ENCODE assay signal across 9 cellular contexts in genomic region chr2:203225423-203226039, GRCh38. TPM values are rescaled to one million over a fixed set of nuclear protein-coding genes. Genes with fewer than 3 reads are reported as not detected.
DNase-seq lines count a peak whose midpoint lies in the region; ATAC-seq, FAIRE-seq and TF ChIP-seq lines count a peak whose summit lies in the region.
"Had no signal": no experiment of that assay in that cellular context is flagged by ENCODE, and none has a peak within 500 bp of the region (broad histone marks: within the 10 kb centered on the region; RNA-seq: fewer than 3 reads in every experiment).

No MANE protein-coding gene starts in this region.

- H3K27ac Mint-ChIP-seq in activated CD8-positive, alpha-beta T cell treated with anti-CD3 and anti-CD28 coated beads for 36 hours, result no peak overlapping the region

- TF ChIP-seq POLR2A in GM12891 (IDR thresholded peaks at IDR 0.05; ENCODE audit: low read depth, low read length), result no peak

- DNase-seq in A673 (ENCODE audit: low spot score) (peak; percentile 37), GM12891 (ENCODE audit: insufficient read length, low spot score) (no peak), LNCaP clone FGC (ENCODE audit: low read depth) (no peak), glomerular visceral epithelial cell (ENCODE audit: extremely low spot score) (peak; percentile 42), posterior vena cava (ENCODE audit: low spot score) (no peak)
- DNase-seq in activated CD8-positive, alpha-beta T cell treated with anti-CD3 and anti-CD28 coated beads for 36 hours, result peak; percentile 45
- DNase-seq in stimulated activated CD4-positive, alpha-beta T cell treated with anti-CD3 and anti-CD28 coated beads, Interleukin-4, amount 100 ng/mL, for 1 hour, result peak; percentile 33

- TF ChIP-seq CTCF in A673 (conservative IDR thresholded peaks at IDR 0.05; ENCODE audit: low read depth, low read length) (peak; percentile 70), LNCaP clone FGC (IDR thresholded peaks at IDR 0.05; ENCODE audit: control insufficient read depth, extremely low read depth, insufficient read depth) (peak; percentile 56)
- TF ChIP-seq CTCF in activated CD8-positive, alpha-beta T cell treated with anti-CD3 and anti-CD28 coated beads for 36 hours (IDR thresholded peaks at IDR 0.05), result peak; percentile 80

- H3K4me3 Mint-ChIP-seq in activated CD8-positive, alpha-beta T cell treated with anti-CD3 and anti-CD28 coated beads for 36 hours, result no peak overlapping the region

- intact Hi-C loops in A673 (cut with micrococcal nuclease; ENCODE audit: unreplicated experiment) (loop anchor here (10.0 kb wide), 2 partner anchors 429 to 589 kb away; no protein-coding TSS in a partner anchor), posterior vena cava (cut with DNase I) (no loop called here)
- intact Hi-C loops in activated CD8-positive, alpha-beta T cell treated with anti-CD3 and anti-CD28 coated beads for 36 hours (cut with micrococcal nuclease), result loop anchor here (5.0 kb wide), 1 partner anchor 227 kb away; no protein-coding TSS in a partner anchor

- no peaks in the 10 kb centered on the region for H3K27me3 ChIP-seq in A673 (replicated peaks; ENCODE audit: insufficient read depth, low read depth, low read length, poor library complexity)

- CTCF ChIA-PET in A673 (lab: Charles Lee), result interaction anchor here (0.6 kb wide), 2 partner anchors 12 to 428 kb away, joined by 3 read pairs; no protein-coding TSS in a partner anchor
- CTCF ChIA-PET in activated CD8-positive, alpha-beta T cell treated with anti-CD3 and anti-CD28 coated beads for 36 hours (lab: Charles Lee), result interaction anchor here (0.7 to 3.9 kb wide), 14 partner anchors 10 to 591 kb away, joined by 3 to 23 read pairs (median 3); partner anchors contain the start of gene CYP20A1

- no peaks in the 10 kb centered on the region for H3K36me3 Mint-ChIP-seq in activated CD8-positive, alpha-beta T cell treated with anti-CD3 and anti-CD28 coated beads for 36 hours (ENCODE audit: low read depth)

- BruUV-seq in A673 (replicated peaks; lab: Mats Ljungman, UMichigan), result no TSS peak

- H3K27ac ChIP-seq in A673 (ENCODE audit: low read depth, low read length, poor library complexity, severe bottlenecking), result no peak overlapping the region
- H3K27ac ChIP-seq: epithelial cell of prostate had no signal

- H3K4me1 ChIP-seq in A673 (ENCODE audit: insufficient read depth, low read length, poor library complexity, severe bottlenecking), result no peaks in the 10 kb centered on the region

- peak; percentile 72 for FAIRE-seq in GM12891 (lab: Jason Lieb, UNC)

- H3K4me1 Mint-ChIP-seq in activated CD8-positive, alpha-beta T cell treated with anti-CD3 and anti-CD28 coated beads for 36 hours (ENCODE audit: low read depth), result no peaks in the 10 kb centered on the region

- no peaks in the 10 kb centered on the region for H3K27me3 Mint-ChIP-seq in activated CD8-positive, alpha-beta T cell treated with anti-CD3 and anti-CD28 coated beads for 36 hours

- no peak overlapping the region for H3K4me3 ChIP-seq in A673 (ENCODE audit: low read depth, low read length, poor library complexity, severe bottlenecking)
- no peak overlapping the region for H3K4me3 ChIP-seq in LNCaP clone FGC (ENCODE audit: low read depth, low read length)

- H3K9me3 ChIP-seq in A673 (ENCODE audit: low read depth, low read length, poor library complexity, severe bottlenecking), result no peaks in the 10 kb centered on the region

- peak; percentile 94 for ATAC-seq in activated CD8-positive, alpha-beta T cell treated with anti-CD3 and anti-CD28 coated beads for 36 hours
- no peak for ATAC-seq in HG03097 (IDR thresholded peaks at IDR 0.05; ENCODE audit: low FRiP score, unreplicated experiment)

- H3K9me3 Mint-ChIP-seq in activated CD8-positive, alpha-beta T cell treated with anti-CD3 and anti-CD28 coated beads for 36 hours, result peaks cover 1% of the 10 kb centered on the region

- no peaks in the 10 kb centered on the region for H3K36me3 ChIP-seq in A673 (ENCODE audit: insufficient read depth, low read length, poor library complexity, severe bottlenecking)

- POLR2A ChIA-PET in A673 (lab: Charles Lee; ENCODE audit: low non-redundant PET), result no interaction called here
- POLR2A ChIA-PET in activated CD8-positive, alpha-beta T cell treated with anti-CD3 and anti-CD28 coated beads for 36 hours (lab: Charles Lee), result interaction anchor here (0.6 to 1.2 kb wide), 2 partner anchors 13 to 384 kb away, joined by 3 to 6 read pairs; partner anchors contain the start of gene CYP20A1

TF ChIP-seq in GM12891, 5 proteins besides CTCF, POLR2A, EP300 and RAD21:
- TF ChIP-seq TAF1 (IDR thresholded peaks at IDR 0.05; ENCODE audit: low read depth, low read length) (no peak), PAX5 (IDR thresholded peaks at IDR 0.05; ENCODE audit: insufficient read depth, low read length, severe bottlenecking) (no peak), POU2F2 (IDR thresholded peaks at IDR 0.05; ENCODE audit: low read depth, low read length) (no peak), SPI1 (IDR thresholded peaks at IDR 0.05; ENCODE audit: low read depth, low read length) (no peak), POLR2AphosphoS5 (IDR thresholded peaks at IDR 0.05; ENCODE audit: low read depth, low read length) (no peak)

RNA-seq across cellular contexts. Expression of gene CYP20A1, which starts 13.3 kb away (rescaled TPM):
- total RNA-seq in A673 (2021), result 13.2 and 17.1 TPM in 2 replicates
- polyA plus RNA-seq in GM12891 (2012; ENCODE audit: low read depth, missing spikeins), result 3.1 TPM
- 10 to 100 TPM; 13.8 to 14.3 TPM for total RNA-seq in activated CD8-positive, alpha-beta T cell treated with anti-CD3 and anti-CD28 coated beads for 36 hours
- total RNA-seq in posterior vena cava, result 10 to 100 TPM; 24.8 to 29.6 TPM

Comparison
In these comparisons a context has a peak if more than half of its experiments do, and no peak if none do; other contexts are left out.
1. DNase-seq: peak in A673 (single experiment), activated CD8-positive, alpha-beta T cell treated with anti-CD3 and anti-CD28 coated beads for 36 hours (single experiment), glomerular visceral epithelial cell (single experiment) and stimulated activated CD4-positive, alpha-beta T cell treated with anti-CD3 and anti-CD28 coated beads, Interleukin-4, amount 100 ng/mL, for 1 hour (single experiment); none in GM12891 (single experiment), LNCaP clone FGC (single experiment) and posterior vena cava (single experiment).
2. intact Hi-C loops: an anchor here in A673 (10.0 kb wide) and activated CD8-positive, alpha-beta T cell treated with anti-CD3 and anti-CD28 coated beads for 36 hours (5.0 kb wide); none called in posterior vena cava.
3. Peak in every context shown above with its lines, with median percentiles within 50 percentile points of each other: CTCF ChIP-seq.